14 cellular contexts compared by ENCODE assay signal in the genomic region with DNA sequence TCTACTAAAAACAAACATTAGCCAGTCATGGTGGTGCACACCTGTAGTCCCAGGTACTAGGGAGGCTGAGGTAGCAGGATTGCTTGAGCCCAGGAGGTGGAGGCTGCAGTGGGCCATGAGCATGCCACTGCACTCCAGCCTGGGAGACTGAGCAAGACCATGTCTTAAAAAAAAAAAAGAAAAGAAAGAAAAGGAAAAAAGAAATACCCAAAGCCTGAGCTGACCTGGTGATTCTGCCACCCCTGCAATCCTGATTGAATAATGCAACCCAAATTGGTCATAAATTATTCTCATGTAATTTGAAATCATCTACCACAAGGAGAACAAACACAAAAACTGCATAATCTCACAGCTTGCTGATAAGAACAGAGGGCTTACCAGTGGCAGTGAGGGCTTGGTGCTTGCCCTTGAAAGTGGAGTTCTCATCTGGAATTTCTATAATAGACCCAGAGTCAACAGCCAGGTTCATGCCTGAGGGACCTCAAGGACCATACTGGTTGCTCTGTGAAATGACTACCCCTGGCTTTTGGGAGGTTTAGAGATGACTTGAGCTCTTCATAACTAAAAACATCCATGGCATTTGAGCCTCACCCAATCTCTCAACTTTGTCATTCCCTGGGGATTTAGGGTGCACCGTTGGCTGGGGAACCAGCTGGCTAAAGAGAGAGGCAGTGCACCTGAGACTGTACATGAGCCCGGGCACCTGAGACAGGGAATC. TPM values are rescaled to one million over a fixed set of nuclear protein-coding genes. Genes with fewer than 3 reads are reported as not detected.
A peak's percentile ranks its signal among the peaks of the same experiment; 100 is the strongest.
DNase-seq lines count a peak whose midpoint lies in the region; ATAC-seq and TF ChIP-seq lines count a peak whose summit lies in the region.
"Had no signal": no experiment of that assay in that cellular context is flagged by ENCODE, and none has a peak within 500 bp of the region (broad histone marks: within the 10 kb centered on the region; RNA-seq: fewer than 3 reads in every experiment).

No MANE protein-coding gene starts in this region.

- ATAC-seq in left lobe of liver (peak; percentile 58), upper lobe of right lung (peak; percentile 77)
- ATAC-seq: left ventricle myocardium superior; naive thymus-derived CD8-positive, alpha-beta T cell had no signal

- no peaks in the 10 kb centered on the region for H3K36me3 ChIP-seq in upper lobe of right lung
- no peaks in the 10 kb centered on the region for H3K36me3 ChIP-seq in Caco-2 (ENCODE audit: control insufficient read depth, insufficient read depth, low read length)
- H3K36me3 ChIP-seq: thoracic aorta had no signal

- H3K27ac ChIP-seq in upper lobe of right lung = peak overlapping the region; percentile 52
- H3K27ac ChIP-seq: thoracic aorta had no signal

- POLR2A ChIA-PET in Caco-2 (lab: Charles Lee) = interaction anchor here (0.5 kb wide), 1 partner anchor 590 kb away, joined by 3 read pairs; no protein-coding TSS in a partner anchor

- no peaks in the 10 kb centered on the region for H3K9me3 Mint-ChIP-seq in T-helper 2 cell treated with Interferon-gamma antibody and Interleukin-4, amounts not matched to agents 5 μg/mL and 100 μg/mL, for 36 hours
- H3K9me3 Mint-ChIP-seq in endothelial cell (ENCODE audit: unreplicated experiment) (no peaks in the 10 kb centered on the region), Caco-2 (ENCODE audit: unreplicated experiment) (no peaks in the 10 kb centered on the region)
- H3K9me3 Mint-ChIP-seq: activated CD4-positive, alpha-beta T cell treated with anti-CD3 and anti-CD28 coated beads, Interleukin-2, amount 10 ng/mL, durations not matched to agents 7 days and 5 days had no signal

- H3K4me1 Mint-ChIP-seq in T-helper 2 cell treated with Interferon-gamma antibody and Interleukin-4, amounts not matched to agents 5 μg/mL and 100 μg/mL, for 36 hours (ENCODE audit: low read depth) = peaks cover 47% of the 10 kb centered on the region
- H3K4me1 Mint-ChIP-seq in endothelial cell (ENCODE audit: unreplicated experiment) (peaks cover 7% of the 10 kb centered on the region), Caco-2 (ENCODE audit: low read depth, unreplicated experiment) (peaks cover 8% of the 10 kb centered on the region)

- H3K4me3 ChIP-seq in upper lobe of right lung (no peak overlapping the region), Caco-2 (ENCODE audit: low read depth, low read length) (no peak overlapping the region)
- H3K4me3 ChIP-seq: thoracic aorta had no signal

- H3K36me3 Mint-ChIP-seq in T-helper 2 cell treated with Interferon-gamma antibody and Interleukin-4, amounts not matched to agents 5 μg/mL and 100 μg/mL, for 36 hours (ENCODE audit: low read depth) = no peaks in the 10 kb centered on the region
- H3K36me3 Mint-ChIP-seq in endothelial cell (ENCODE audit: low read depth, unreplicated experiment) = no peaks in the 10 kb centered on the region
- no peaks in the 10 kb centered on the region for H3K36me3 Mint-ChIP-seq in Caco-2 (ENCODE audit: insufficient read depth, unreplicated experiment)
- H3K36me3 Mint-ChIP-seq: naive thymus-derived CD8-positive, alpha-beta T cell had no signal

- no TSS peak for BruUV-seq in Caco-2 (replicated peaks; lab: Mats Ljungman, UMichigan)

- no peaks in the 10 kb centered on the region for H3K9me3 ChIP-seq in upper lobe of right lung
- H3K9me3 ChIP-seq in Caco-2 = no peaks in the 10 kb centered on the region
- H3K9me3 ChIP-seq: thoracic aorta had no signal

- no peak for DNase-seq in T-helper 2 cell treated with Interferon-gamma antibody and Interleukin-4, amounts not matched to agents 5 μg/mL and 100 μg/mL, for 36 hours (ENCODE audit: low spot score)
- DNase-seq in T-helper 2 cell (no peak), NCI-H2171 (lab: John Stamatoyannopoulos, UW) (peak; percentile 55), left lobe of liver (ENCODE audit: low spot score) (no peak), upper lobe of right lung (no peak), GDM1 (lab: John Stamatoyannopoulos, UW) (no peak), endothelial cell (ENCODE audit: low spot score) (no peak), Caco-2 (no peak)
- DNase-seq: activated CD4-positive, alpha-beta T cell treated with anti-CD3 and anti-CD28 coated beads, Interleukin-2, amount 10 ng/mL, durations not matched to agents 7 days and 5 days; left ventricle myocardium superior; naive thymus-derived CD8-positive, alpha-beta T cell; Right ventricle myocardium superior had no signal

- H3K4me1 ChIP-seq in upper lobe of right lung (peaks cover 12% of the 10 kb centered on the region), Caco-2 (peaks cover 4% of the 10 kb centered on the region; the same call in 1 of the 2 replicates)

- H3K27me3 ChIP-seq in upper lobe of right lung (no peaks in the 10 kb centered on the region), Caco-2 (replicated peaks; ENCODE audit: control insufficient read depth, insufficient read depth, low read length) (no peaks in the 10 kb centered on the region)

- intact Hi-C loops in upper lobe of right lung (cut with DNase I) = no loop called here
- intact Hi-C loops in Caco-2 (cut with micrococcal nuclease; ENCODE audit: unreplicated experiment) = no loop called here

- H3K27ac Mint-ChIP-seq in T-helper 2 cell treated with Interferon-gamma antibody and Interleukin-4, amounts not matched to agents 5 μg/mL and 100 μg/mL, for 36 hours = no peak overlapping the region
- H3K27ac Mint-ChIP-seq in endothelial cell (ENCODE audit: unreplicated experiment) (no peak overlapping the region), Caco-2 (ENCODE audit: unreplicated experiment) (no peak overlapping the region)
- H3K27ac Mint-ChIP-seq: naive thymus-derived CD8-positive, alpha-beta T cell had no signal

- H3K4me3 Mint-ChIP-seq in T-helper 2 cell treated with Interferon-gamma antibody and Interleukin-4, amounts not matched to agents 5 μg/mL and 100 μg/mL, for 36 hours = peak overlapping the region; percentile 33
- no peak overlapping the region for H3K4me3 Mint-ChIP-seq in endothelial cell (ENCODE audit: unreplicated experiment)
- H3K4me3 Mint-ChIP-seq in Caco-2 (ENCODE audit: unreplicated experiment) = no peak overlapping the region
- H3K4me3 Mint-ChIP-seq: activated CD4-positive, alpha-beta T cell treated with anti-CD3 and anti-CD28 coated beads, Interleukin-2, amount 10 ng/mL, durations not matched to agents 7 days and 5 days; naive thymus-derived CD8-positive, alpha-beta T cell had no signal

- H3K27me3 Mint-ChIP-seq in T-helper 2 cell treated with Interferon-gamma antibody and Interleukin-4, amounts not matched to agents 5 μg/mL and 100 μg/mL, for 36 hours (ENCODE audit: low read depth) = peaks cover 33% of the 10 kb centered on the region
- no peaks in the 10 kb centered on the region for H3K27me3 Mint-ChIP-seq in endothelial cell (ENCODE audit: unreplicated experiment)
- H3K27me3 Mint-ChIP-seq in Caco-2 (ENCODE audit: insufficient read depth, unreplicated experiment) = no peaks in the 10 kb centered on the region

- TF ChIP-seq CTCF in upper lobe of right lung (IDR thresholded peaks at IDR 0.05) (no peak), endothelial cell (IDR thresholded peaks at IDR 0.05; ENCODE audit: unreplicated experiment) (no peak), Caco-2 (IDR thresholded peaks at IDR 0.05; ENCODE audit: insufficient read depth in 1 of 2, low read depth in 1 of 2, low read length in 1 of 2, severe bottlenecking in 1 of 2, unreplicated experiment in 1 of 2) (no peak)

- CTCF ChIA-PET in Caco-2 (lab: Charles Lee) = interaction anchor here (0.6 kb wide), 1 partner anchor 295 kb away, joined by 3 read pairs; no protein-coding TSS in a partner anchor

RNA-seq across cellular contexts. Expression of a gene that starts 35.4 kb away (rescaled TPM):
- 0.15 TPM for total RNA-seq in left lobe of liver
- total RNA-seq in upper lobe of right lung = 68.7 TPM
- total RNA-seq in endothelial cell (ENCODE audit: unreplicated experiment) = 0.69 TPM
- total RNA-seq in Caco-2 (2022) = 1.5 and 2.3 TPM in 2 replicates
- total RNA-seq: activated CD4-positive, alpha-beta T cell treated with anti-CD3 and anti-CD28 coated beads, Interleukin-2, amount 10 ng/mL, durations not matched to agents 7 days and 5 days; left ventricle myocardium superior; naive thymus-derived CD8-positive, alpha-beta T cell; pulmonary artery endothelial cell; Right ventricle myocardium superior had no signal

Comparison
In these comparisons a context has a peak if more than half of its experiments do, and no peak if none do; other contexts are left out.
1. RNA of a gene that starts 35.4 kb away (total RNA-seq): 68.7 TPM in upper lobe of right lung (single experiment); 1.5 to 2.3 TPM in Caco-2, 0.69 TPM in endothelial cell (single experiment) and 0.15 TPM in left lobe of liver (single experiment); every median in the first group is over 10 times any median in the second.